In genomic region chr5:17526504-17526903, GRCh38 we compare ENCODE assay signal across 1 cellular context.
TF ChIP-seq lines count a peak whose summit lies in the region.

No MANE protein-coding gene starts in this region.

TF ChIP-seq in GM12878, 131 proteins besides CTCF, POLR2A, EP300 and RAD21:
- TF ChIP-seq CBX3 (IDR thresholded peaks at IDR 0.05; ENCODE audit: borderline replicate concordance, low read depth): 0 out of 2 replicates have a peak, but pooled peaks have one; percentile 62
